Comparison of ENCODE assay signal across 12 cellular contexts in genomic region chr17:58412910-58413630, GRCh38. TPM values are rescaled to one million over a fixed set of nuclear protein-coding genes. Genes with fewer than 3 reads are reported as not detected.
DNase-seq lines count a peak whose midpoint lies in the region; ATAC-seq, FAIRE-seq and TF ChIP-seq lines count a peak whose summit lies in the region.
"Had no signal": no experiment of that assay in that cellular context is flagged by ENCODE, and none has a peak within 500 bp of the region (broad histone marks: within the 10 kb centered on the region; RNA-seq: fewer than 3 reads in every experiment).

No MANE protein-coding gene starts in this region.

- H2BK5ac ChIP-seq in neuronal stem cell (ENCODE audit: low read length): no peak overlapping the region

- H3K9ac ChIP-seq in HCT116 (ENCODE audit: low read length) (peak overlapping the region; percentile 80), neuronal stem cell (ENCODE audit: low read depth, low read length, poor library complexity) (no peak overlapping the region)

- peak overlapping the region; percentile 86 for H3K4me2 ChIP-seq in HCT116 (ENCODE audit: low read length)
- no peak overlapping the region for H3K4me2 ChIP-seq in neuronal stem cell (ENCODE audit: insufficient read depth, low read length, poor library complexity, severe bottlenecking)

- CTCF ChIA-PET in HCT116 (lab: Charles Lee): interaction anchor here (1.3 to 1.4 kb wide), 2 partner anchors 61 to 96 kb away, joined by 3 to 4 read pairs; partner anchors contain the start of gene SUPT4H1

- H2BK120ac ChIP-seq in neuronal stem cell (ENCODE audit: low read depth, low read length): no peak overlapping the region

- WGBS in pancreas, 2 donors: 20 to 23% methylated on average over 3 of the region's 3 CpGs
- WGBS in neuronal stem cell (ENCODE audit: extremely low coverage in 2 of 2, insufficient read length in 2 of 2, insufficient replicate concordance in 1 of 2), 2 donors: no CpG with 5 or more reads among the region's 3 CpGs

- H3K4me1 ChIP-seq in HCT116 (ENCODE audit: control insufficient read depth in 1 of 2, insufficient read depth in 2 of 2, low read length in 2 of 2) (peaks cover 72 to 94% of the 10 kb centered on the region in 2 experiments), pancreas (peaks cover 0 to 40% (median 23%) of the 10 kb centered on the region in 3 donors), neuronal stem cell (ENCODE audit: control insufficient read depth in 2 of 2, insufficient read depth in 1 of 2, low read depth in 1 of 2, low read length in 2 of 2) (peaks cover 3 to 6% of the 10 kb centered on the region in 2 donors)

- peaks cover 0 to 8% of the 10 kb centered on the region in 2 experiments; a peak in 2 of 4 replicates for H3K36me3 ChIP-seq in HCT116 (ENCODE audit: control insufficient read depth in 1 of 2, insufficient read depth in 2 of 2, low read length in 2 of 2)
- no peaks in the 10 kb centered on the region for H3K36me3 ChIP-seq in pancreas
- H3K36me3 ChIP-seq in neuronal stem cell (replicated peaks in 1 of 2; ENCODE audit: control insufficient read depth in 2 of 2, insufficient read depth in 2 of 2, low read length in 2 of 2): no peaks in the 10 kb centered on the region
- H3K36me3 ChIP-seq: esophagus muscularis mucosa had no signal

- TF ChIP-seq CTCF in HCT116 (IDR thresholded peaks at IDR 0.05 in 2 of 3, conservative IDR thresholded peaks at IDR 0.05 in 1 of 3; ENCODE audit: borderline replicate concordance in 1 of 3, insufficient read depth in 1 of 3, low read depth in 2 of 3, low read length in 2 of 3) (no peak), choroid plexus epithelial cell (conservative IDR thresholded peaks at IDR 0.05; ENCODE audit: low read depth, low read length) (no peak), pancreas (IDR thresholded peaks at IDR 0.05) (no peak)

- peak overlapping the region; percentile 66 to 68; a peak in 3 of 4 replicates for H3K4me3 ChIP-seq in HCT116 (replicated peaks in 1 of 2; ENCODE audit: low read depth in 1 of 2, low read length in 2 of 2)
- H3K4me3 ChIP-seq in choroid plexus epithelial cell (ENCODE audit: low read depth, low read length): no peak overlapping the region
- peak overlapping the region in 3 of 4 donors; percentile 41 to 52 (median 46) for H3K4me3 ChIP-seq in pancreas
- H3K4me3 ChIP-seq in neuronal stem cell (ENCODE audit: low read length in 2 of 2): no peak overlapping the region
- H3K4me3 ChIP-seq: esophagus muscularis mucosa had no signal

- intact Hi-C loops in HCT116 (cut with micrococcal nuclease): no loop called here
- intact Hi-C loops in pancreas (cut with DNase I): loop anchor here in 2 of 3 donors (10.0 kb wide), 1 partner anchor 58 kb away; the partner anchor contains the start of gene SUPT4H1 (in 2 of the 2)

- ATAC-seq in HCT116 (no peak), pancreas (no peak), GM21786 (IDR thresholded peaks at IDR 0.05; ENCODE audit: unreplicated experiment) (no peak)

- H3K4ac ChIP-seq in neuronal stem cell (ENCODE audit: low read length): no peak overlapping the region

- RAD21 ChIA-PET in HCT116 (lab: Charles Lee; ENCODE audit: low non-redundant PET in 1 of 2, low total read pairs in 2 of 2, uncharacterized antibody in 2 of 2, unreplicated experiment in 2 of 2): no interaction called here

- no peak overlapping the region for H4K8ac ChIP-seq in neuronal stem cell (ENCODE audit: low read depth, low read length)

- peaks cover 92% of the 10 kb centered on the region for H3K79me2 ChIP-seq in HCT116 (ENCODE audit: insufficient read depth, low read length)

- no peak overlapping the region for H2AFZ ChIP-seq in HCT116 (ENCODE audit: low read depth, low read length, poor library complexity, severe bottlenecking)
- H2AFZ ChIP-seq in neuronal stem cell (ENCODE audit: low read length): no peak overlapping the region

- no peak for TF ChIP-seq POLR2A in HCT116 (IDR thresholded peaks at IDR 0.05; ENCODE audit: borderline replicate concordance, extremely low read depth, insufficient read depth, insufficient read length)

- DNase-seq in HCT116 (ENCODE audit: low read depth, low spot score) (no peak), NCI-H526 (lab: John Stamatoyannopoulos, UW) (peak; percentile 21 to 53), choroid plexus epithelial cell (ENCODE audit: low read depth) (peak; percentile 28), pancreas (no peak), AG20443 (ENCODE audit: low spot score) (no peak), neuronal stem cell (ENCODE audit: low spot score) (no peak)
- DNase-seq: amygdala; NCI-H446 treated with DMSO at 0.1 percent for 48 hours; stimulated activated CD4-positive, alpha-beta T cell treated with anti-CD3 and anti-CD28 coated beads, Interleukin-4, amount 100 ng/mL, for 4 hours had no signal

- H4K20me1 ChIP-seq in HCT116 (ENCODE audit: insufficient read depth): no peaks in the 10 kb centered on the region

- H2AK5ac ChIP-seq in neuronal stem cell (ENCODE audit: low read depth, low read length): no peak overlapping the region

- TF ChIP-seq RAD21 in HCT116 (IDR thresholded peaks at IDR 0.05; ENCODE audit: low read depth): no peak

- H3K27me3 ChIP-seq in HCT116 (ENCODE audit: insufficient read depth, low read length): no peaks in the 10 kb centered on the region
- no peaks in the 10 kb centered on the region for H3K27me3 ChIP-seq in pancreas
- peaks cover 0 to 6% (median 0%) of the 10 kb centered on the region in 3 experiments for H3K27me3 ChIP-seq in neuronal stem cell (ENCODE audit: control insufficient read depth in 3 of 3, insufficient read depth in 3 of 3, low read depth in 1 of 3, low read length in 3 of 3)
- H3K27me3 ChIP-seq: esophagus muscularis mucosa had no signal

- no peaks in the 10 kb centered on the region for H3K79me1 ChIP-seq in neuronal stem cell (ENCODE audit: low read depth, low read length)

- no peak overlapping the region for H3K23ac ChIP-seq in neuronal stem cell (ENCODE audit: low read depth, low read length, poor library complexity)

- no peak for FAIRE-seq in pancreas (lab: Jason Lieb, UNC)
- FAIRE-seq: D721Med had no signal

- no peak overlapping the region for H2BK12ac ChIP-seq in neuronal stem cell (ENCODE audit: low read length)

- H3K27ac ChIP-seq in HCT116 (ENCODE audit: low read depth, low read length): peak overlapping the region; percentile 1; the same call in 1 of the 2 replicates
- H3K27ac ChIP-seq in pancreas: peak overlapping the region in 2 of 4 donors; percentile 28 to 93
- H3K27ac ChIP-seq in neuronal stem cell (replicated peaks; ENCODE audit: low read length): no peak overlapping the region
- H3K27ac ChIP-seq: esophagus muscularis mucosa had no signal

- H3K14ac ChIP-seq in neuronal stem cell (ENCODE audit: low read length): no peak overlapping the region

- no peaks in the 10 kb centered on the region for H3K9me2 ChIP-seq in HCT116 (ENCODE audit: insufficient read depth)

- no peak overlapping the region for H2BK15ac ChIP-seq in neuronal stem cell (ENCODE audit: low read length)

- H3K9me3 ChIP-seq in HCT116 (ENCODE audit: control insufficient read depth in 1 of 2, insufficient read depth in 1 of 2, low read depth in 1 of 2, low read length in 2 of 2): no peaks in the 10 kb centered on the region
- H3K9me3 ChIP-seq in pancreas: no peaks in the 10 kb centered on the region
- H3K9me3 ChIP-seq in neuronal stem cell (replicated peaks in 1 of 2; ENCODE audit: control insufficient read depth in 2 of 2, insufficient read depth in 1 of 2, low read depth in 1 of 2, low read length in 2 of 2): no peaks in the 10 kb centered on the region
- H3K9me3 ChIP-seq: esophagus muscularis mucosa had no signal

- POLR2A ChIA-PET in HCT116 (lab: Charles Lee): interaction anchor here (0.7 to 2.0 kb wide), 6 partner anchors 14 to 218 kb away, joined by 3 to 9 read pairs (median 3); partner anchors contain the start of gene SUPT4H1

- no peak overlapping the region for H3K18ac ChIP-seq in neuronal stem cell (ENCODE audit: low read length)

- BruUV-seq in HCT116 (replicated peaks; lab: Mats Ljungman, UMichigan): no TSS peak

- H4K91ac ChIP-seq in neuronal stem cell (ENCODE audit: low read depth, low read length, poor library complexity): no peak overlapping the region

TF ChIP-seq in HCT116, 20 proteins besides CTCF, POLR2A, EP300 and RAD21:
- TF ChIP-seq EZH2phosphoT487 (IDR thresholded peaks at IDR 0.05; ENCODE audit: borderline replicate concordance) (no peak), TCF7L2 (IDR thresholded peaks at IDR 0.05; ENCODE audit: borderline replicate concordance, extremely low read depth, insufficient read depth, insufficient read length) (no peak), MAX (IDR thresholded peaks at IDR 0.05) (peak; percentile 26; the same call in 1 of the 2 replicates), EZH2 (IDR thresholded peaks at IDR 0.05) (no peak), POLR2AphosphoS5 (IDR thresholded peaks at IDR 0.05; ENCODE audit: low read depth, low read length) (no peak)

RNA-seq across cellular contexts. Expression of gene RNF43, which starts 4.3 kb away (rescaled TPM):
- total RNA-seq in HCT116 (2021; ENCODE audit: unreplicated experiment): 42.2 TPM
- polyA plus RNA-seq in HCT116 (2012): 21.7 and 27.6 TPM in 2 replicates
- total RNA-seq in pancreas: 10 to 100 TPM in 2 of 6 donors, 1 to 10 TPM in 4; 4.5 to 12.5 (median 6.2) TPM
- polyA plus RNA-seq in pancreas: 1 to 10 TPM; 5.9 to 6.2 TPM
- polyA plus RNA-seq in neuronal stem cell (2013, experiment 1 of 2): 0.11 TPM
- polyA plus RNA-seq in neuronal stem cell (2013, experiment 2 of 2): 0.18 TPM

Comparison
In these comparisons a context has a peak if more than half of its experiments do, and no peak if none do; other contexts are left out.
1. DNase-seq: peak in NCI-H526 (2 of 2) and choroid plexus epithelial cell (single experiment); none in HCT116 (single experiment), pancreas (0 of 6), AG20443 (single experiment) and neuronal stem cell (single experiment).
2. H3K4me3 ChIP-seq: peak in HCT116 (2 of 2) and pancreas (3 of 4); none in choroid plexus epithelial cell (single experiment) and neuronal stem cell (0 of 2).